8 cellular contexts compared by ENCODE assay signal in genomic region chr12:32107376-32108267, GRCh38. TPM values are rescaled to one million over a fixed set of nuclear protein-coding genes. Genes with fewer than 3 reads are reported as not detected.
A peak's percentile ranks its signal among the peaks of the same experiment; 100 is the strongest.
DNase-seq lines count a peak whose midpoint lies in the region; ATAC-seq, FAIRE-seq and TF ChIP-seq lines count a peak whose summit lies in the region.

No MANE protein-coding gene starts in this region.

- peak; percentile 70 for DNase-seq in NCI-H1694 treated with DMSO at 0.1 percent for 48 hours (lab: John Stamatoyannopoulos, UW)
- DNase-seq in NCI-H1694 (lab: John Stamatoyannopoulos, UW) = no peak
- peak in 3 of 5 experiments; percentile 2 to 33 (median 9) for DNase-seq in T-helper 2 cell
- peak; percentile 68 for DNase-seq in brain microvascular endothelial cell
- DNase-seq in kidney = no peak
- DNase-seq in stimulated activated CD4-positive, alpha-beta T cell treated with anti-CD3 and anti-CD28 coated beads, Interleukin-15, amount 100 ng/mL, for 24 hours = peak; percentile 59

- intact Hi-C loops in kidney (cut with DNase I) = no loop called here

- TF ChIP-seq CTCF in brain microvascular endothelial cell (IDR thresholded peaks at IDR 0.05; ENCODE audit: low read depth, low read length, missing control alignments) (no peak), kidney (IDR thresholded peaks at IDR 0.05; ENCODE audit: borderline replicate concordance, extremely low read depth, insufficient read depth) (no peak)

- in situ Hi-C loops in brain microvascular endothelial cell (cut with HindIII; ENCODE audit: low pct_ligation_motif_present, low sequenced_read_pairs) = no loop called here

- peak overlapping the region; percentile 59 to 68 for H3K9ac ChIP-seq in kidney (ENCODE audit: low read length in 2 of 2)

- H3K27ac ChIP-seq in brain microvascular endothelial cell = peak overlapping the region; percentile 78
- H3K27ac ChIP-seq in kidney (ENCODE audit: low read depth in 2 of 2, low read length in 2 of 2) = peak overlapping the region; percentile 70 to 71

- H3K4me1 ChIP-seq in kidney (ENCODE audit: control insufficient read depth in 1 of 2, insufficient read depth in 1 of 2, low read depth in 1 of 2, low read length in 2 of 2) = peaks cover 0 to 6% of the 10 kb centered on the region in 2 donors

- H3K27me3 ChIP-seq in brain microvascular endothelial cell (replicated peaks) = no peaks in the 10 kb centered on the region

- ATAC-seq in HG03280 (IDR thresholded peaks at IDR 0.05; ENCODE audit: unreplicated experiment) (peak; percentile 16), HG02571 (IDR thresholded peaks at IDR 0.05; ENCODE audit: unreplicated experiment) (no peak)

- no peak for FAIRE-seq in kidney (lab: Jason Lieb, UNC)

- H3K9me3 ChIP-seq in kidney (ENCODE audit: control insufficient read depth in 1 of 2, low read length in 2 of 2) = no peaks in the 10 kb centered on the region

- H3K4me3 ChIP-seq in brain microvascular endothelial cell (ENCODE audit: low read depth, low read length) (peak overlapping the region; percentile 74), kidney (ENCODE audit: low read length in 2 of 2) (peak overlapping the region; percentile 78 to 80)

- no peaks in the 10 kb centered on the region for H3K36me3 ChIP-seq in brain microvascular endothelial cell (replicated peaks)
- no peaks in the 10 kb centered on the region for H3K36me3 ChIP-seq in kidney (ENCODE audit: control insufficient read depth in 1 of 2, insufficient read depth in 2 of 2, low read length in 2 of 2)

RNA-seq across cellular contexts. Expression of gene BICD1, which starts 1.0 kb away (rescaled TPM):
- 36.7 TPM for total RNA-seq in kidney
- polyA plus RNA-seq in kidney (ENCODE audit: insufficient read depth, low read depth, low replicate concordance) = 3.8 TPM

Comparison
In these comparisons a context has a peak if more than half of its experiments do, and no peak if none do; other contexts are left out.
1. DNase-seq: peak in NCI-H1694 treated with DMSO at 0.1 percent for 48 hours (single experiment), T-helper 2 cell (3 of 5), brain microvascular endothelial cell (single experiment) and stimulated activated CD4-positive, alpha-beta T cell treated with anti-CD3 and anti-CD28 coated beads, Interleukin-15, amount 100 ng/mL, for 24 hours (single experiment); none in NCI-H1694 (single experiment) and kidney (single experiment).